In genomic region chr20:62011403-62011791, GRCh38 we compare ENCODE assay signal across 2 cellular contexts.
TF ChIP-seq lines count a peak whose summit lies in the region.

No MANE protein-coding gene starts in this region.

TF ChIP-seq in HCT116, 20 proteins besides CTCF, POLR2A, EP300 and RAD21 (continued from another document):
- no peak for TF ChIP-seq ZBTB33 (IDR thresholded peaks at IDR 0.05; ENCODE audit: extremely low read depth, insufficient replicate concordance, low read length)
- TF ChIP-seq SRF (IDR thresholded peaks at IDR 0.05; ENCODE audit: low read depth), result no peak
- no peak for TF ChIP-seq JUND (IDR thresholded peaks at IDR 0.05)

TF ChIP-seq in WTC11, 78 proteins besides CTCF, POLR2A, EP300 and RAD21 (continued from another document):
- no peak for TF ChIP-seq ZNF512 (CRISPR knock-in tag; IDR thresholded peaks at IDR 0.05; ENCODE audit: borderline replicate concordance)
TF ChIP-seq in WTC11: peak in this region for 0.
